ENCODE assay signal across 11 cellular contexts in the genomic region with DNA sequence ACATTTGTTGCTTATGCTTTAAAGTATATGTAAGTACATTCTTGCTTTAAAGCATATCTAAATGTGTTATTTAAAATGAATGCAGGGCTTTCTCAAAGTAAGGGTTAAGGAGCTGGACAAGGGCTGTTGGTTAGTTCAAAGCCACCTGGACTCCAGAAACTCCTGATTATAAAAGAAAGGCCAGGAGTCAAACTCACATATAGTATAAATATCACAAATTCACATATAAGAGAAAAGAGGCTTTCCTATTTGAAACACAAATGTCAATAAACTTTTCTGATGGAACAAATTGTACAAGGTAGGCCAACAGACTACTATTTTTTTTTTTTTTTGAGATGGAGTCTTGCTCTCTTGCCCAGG.
A peak's percentile ranks its signal among the peaks of the same experiment; 100 is the strongest.
DNase-seq lines count a peak whose midpoint lies in the region; ATAC-seq and TF ChIP-seq lines count a peak whose summit lies in the region.
"Had no signal": no experiment of that assay in that cellular context is flagged by ENCODE, and none has a peak within 500 bp of the region (broad histone marks: within the 10 kb centered on the region; RNA-seq: fewer than 3 reads in every experiment).

No MANE protein-coding gene starts in this region.

- H3K27ac ChIP-seq in left ventricle myocardium inferior (replicated peaks) = peak overlapping the region; percentile 74
- peak overlapping the region in 3 of 4 donors; percentile 23 to 66 (median 46) for H3K27ac ChIP-seq in esophagus squamous epithelium
- H3K27ac ChIP-seq in vagina = peak overlapping the region; percentile 55
- no peak overlapping the region for H3K27ac ChIP-seq in tibial artery
- H3K27ac ChIP-seq: ovary had no signal

- in situ Hi-C loops in KBM-7 (cut with MboI; ENCODE audit: low pct_unique_long_range_greater_than_20kb, low sequenced_read_pairs) = no loop called here

- H3K4me3 ChIP-seq in left ventricle myocardium inferior = no peak overlapping the region
- no peak overlapping the region for H3K4me3 ChIP-seq in esophagus squamous epithelium
- H3K4me3 ChIP-seq in vagina = no peak overlapping the region
- no peak overlapping the region for H3K4me3 ChIP-seq in tibial artery
- H3K4me3 ChIP-seq: ovary had no signal

- intact Hi-C loops in left ventricle myocardium inferior (cut with micrococcal nuclease) (no loop called here), Right ventricle myocardium superior (cut with DNase I) (no loop called here), esophagus squamous epithelium (cut with DNase I) (no loop called here), vagina (cut with DNase I) (no loop called here), tibial artery (cut with DNase I; ENCODE audit: low total_unique reads) (no loop called here)

- H3K4me1 ChIP-seq in left ventricle myocardium inferior (peaks cover 90% of the 10 kb centered on the region), esophagus squamous epithelium (peaks cover 6 to 31% (median 14%) of the 10 kb centered on the region in 3 donors), vagina (peaks cover 26% of the 10 kb centered on the region), tibial artery (peaks cover 0 to 19% (median 4%) of the 10 kb centered on the region in 4 donors)

- no peaks in the 10 kb centered on the region for H3K9me3 ChIP-seq in left ventricle myocardium inferior (replicated peaks)
- no peaks in the 10 kb centered on the region for H3K9me3 ChIP-seq in esophagus squamous epithelium
- H3K9me3 ChIP-seq in vagina = no peaks in the 10 kb centered on the region
- H3K9me3 ChIP-seq in tibial artery = no peaks in the 10 kb centered on the region
- H3K9me3 ChIP-seq: ovary had no signal

- H3K27me3 ChIP-seq in left ventricle myocardium inferior (ENCODE audit: low read depth) (no peaks in the 10 kb centered on the region), esophagus squamous epithelium (no peaks in the 10 kb centered on the region), vagina (no peaks in the 10 kb centered on the region), tibial artery (no peaks in the 10 kb centered on the region)
- H3K27me3 ChIP-seq: ovary had no signal

- ATAC-seq in Right ventricle myocardium superior (ENCODE audit: poor library complexity) = no peak
- ATAC-seq: Panc1 had no signal

- no peak for DNase-seq in left ventricle myocardium inferior
- no peak for DNase-seq in Right ventricle myocardium superior
- peak; percentile 48 for DNase-seq in NAMALWA (ENCODE audit: low spot score)
- no peak for DNase-seq in esophagus squamous epithelium (lab: John Stamatoyannopoulos, UW)
- no peak for DNase-seq in vagina (ENCODE audit: extremely low spot score in 2 of 2)
- DNase-seq in middle frontal gyrus (ENCODE audit: extremely low spot score, low spot score) = no peak
- DNase-seq in KBM-7 = no peak
- no peak for DNase-seq in tibial artery
- DNase-seq: NCI-H1694, ovary had no signal

- peaks cover 6% of the 10 kb centered on the region for H3K36me3 ChIP-seq in left ventricle myocardium inferior
- peaks cover 0 to 11% (median 0%) of the 10 kb centered on the region in 3 donors for H3K36me3 ChIP-seq in esophagus squamous epithelium
- H3K36me3 ChIP-seq in vagina = peaks cover 0 to 2% of the 10 kb centered on the region in 2 donors
- peaks cover 0 to 5% (median 3%) of the 10 kb centered on the region in 3 donors for H3K36me3 ChIP-seq in tibial artery
- H3K36me3 ChIP-seq: ovary had no signal

- no peak for TF ChIP-seq CTCF in left ventricle myocardium inferior (IDR thresholded peaks at IDR 0.05; ENCODE audit: borderline replicate concordance)
- TF ChIP-seq CTCF in esophagus squamous epithelium (IDR thresholded peaks at IDR 0.05) = no peak
- no peak for TF ChIP-seq CTCF in vagina (IDR thresholded peaks at IDR 0.05)
- TF ChIP-seq CTCF in tibial artery (IDR thresholded peaks at IDR 0.05) = no peak

- TF ChIP-seq POLR2A in esophagus squamous epithelium (IDR thresholded peaks at IDR 0.05) = no peak
- TF ChIP-seq POLR2A in vagina (IDR thresholded peaks at IDR 0.05) = no peak

Comparison
In these comparisons a context has a peak if more than half of its experiments do, and no peak if none do; other contexts are left out.
1. H3K27ac ChIP-seq: peak in left ventricle myocardium inferior (single experiment), esophagus squamous epithelium (3 of 4) and vagina (single experiment); none in tibial artery (0 of 2).